11 cellular contexts compared by ENCODE assay signal in the genomic region with DNA sequence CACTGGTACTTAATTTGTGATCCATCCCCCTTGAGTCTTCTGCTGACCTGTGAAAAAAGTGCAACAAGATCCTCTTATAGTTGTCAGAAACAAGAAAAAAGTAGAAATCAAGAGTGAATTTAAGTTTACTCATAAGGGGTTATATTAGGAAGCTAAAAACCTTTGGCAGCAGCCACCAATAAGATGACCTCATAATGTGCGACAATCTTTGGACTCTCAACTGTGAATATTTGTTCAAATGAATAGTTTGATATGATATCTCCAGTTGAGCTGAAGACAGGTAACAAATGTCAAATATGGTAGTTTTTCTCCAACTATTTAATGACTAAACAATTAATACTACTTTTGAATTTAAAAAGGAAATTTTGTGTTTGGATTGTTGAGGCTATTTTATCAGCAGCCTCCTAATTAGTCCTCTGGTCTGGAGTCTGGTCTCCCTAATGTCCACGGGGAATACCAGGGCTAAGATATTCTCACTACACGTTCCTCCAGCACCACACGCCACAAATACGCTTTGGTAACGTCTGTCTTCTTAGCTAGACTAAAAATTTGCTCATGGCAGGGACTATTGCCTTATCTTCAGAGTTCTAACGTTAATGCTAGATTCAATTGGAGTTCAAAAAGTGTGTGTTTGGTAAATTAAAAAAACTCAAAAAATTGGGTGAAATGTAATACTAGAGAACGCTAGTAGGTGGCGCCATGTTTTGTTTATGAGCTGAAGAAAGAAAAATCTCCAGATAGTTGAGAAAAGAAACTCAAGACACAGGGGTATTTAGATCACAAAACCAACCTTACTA. TPM values are rescaled to one million over a fixed set of nuclear protein-coding genes. Genes with fewer than 3 reads are reported as not detected.
DNase-seq lines count a peak whose midpoint lies in the region; ATAC-seq and TF ChIP-seq lines count a peak whose summit lies in the region.
"Had no signal": no experiment of that assay in that cellular context is flagged by ENCODE, and none has a peak within 500 bp of the region (broad histone marks: within the 10 kb centered on the region; RNA-seq: fewer than 3 reads in every experiment).

No MANE protein-coding gene starts in this region.

- POLR2A ChIA-PET in CD8-positive, alpha-beta memory T cell (lab: Charles Lee): no interaction called here

- TF ChIP-seq EP300 in stomach (IDR thresholded peaks at IDR 0.05): no peak

- peaks cover 0 to 9% (median 3%) of the 10 kb centered on the region in 4 donors for H3K4me1 ChIP-seq in stomach
- no peaks in the 10 kb centered on the region for H3K4me1 ChIP-seq in CD8-positive, alpha-beta memory T cell (ENCODE audit: insufficient read depth, low read length)
- H3K4me1 ChIP-seq: prostate gland had no signal

- peak overlapping the region in 1 of 8 donors; percentile 69 for H3K27ac Mint-ChIP-seq in CD8-positive, alpha-beta memory T cell
- H3K27ac Mint-ChIP-seq: effector memory CD8-positive, alpha-beta T cell had no signal

- no peaks in the 10 kb centered on the region for H3K9me3 ChIP-seq in stomach
- H3K9me3 ChIP-seq in CD8-positive, alpha-beta memory T cell (ENCODE audit: low read length): no peaks in the 10 kb centered on the region
- H3K9me3 ChIP-seq: prostate gland had no signal

- intact Hi-C loops in stomach (cut with DNase I; ENCODE audit: low total_unique reads): no loop called here

- ATAC-seq in HG02571 (IDR thresholded peaks at IDR 0.05; ENCODE audit: unreplicated experiment): no peak
- ATAC-seq: effector memory CD8-positive, alpha-beta T cell had no signal

- WGBS in stomach, 5 donors: 12 to 19% (median 19%) methylated on average over 9 of the region's 9 CpGs

- no peak overlapping the region for H3K4me3 Mint-ChIP-seq in CD8-positive, alpha-beta memory T cell
- H3K4me3 Mint-ChIP-seq: effector memory CD8-positive, alpha-beta T cell had no signal

- H3K36me3 Mint-ChIP-seq in CD8-positive, alpha-beta memory T cell: no peaks in the 10 kb centered on the region

- peak; percentile 7 for DNase-seq in SIG-M5 treated with dmso at 0.1 percent for 504 hours (lab: John Stamatoyannopoulos, UW; ENCODE audit: unreplicated experiment)
- DNase-seq in SIG-M5 (lab: John Stamatoyannopoulos, UW): no peak
- peak; percentile 6 for DNase-seq in NOMO-1 treated with dmso at 0.1 percent for 144 hours (lab: John Stamatoyannopoulos, UW; ENCODE audit: unreplicated experiment)
- no peak for DNase-seq in epithelial cell of proximal tubule (ENCODE audit: low read depth)
- DNase-seq in stomach: no peak
- DNase-seq in CD8-positive, alpha-beta memory T cell: no peak
- DNase-seq in C1 segment of cervical spinal cord (lab: John Stamatoyannopoulos, UW): no peak
- DNase-seq: effector memory CD8-positive, alpha-beta T cell had no signal

- no peaks in the 10 kb centered on the region for H3K4me1 Mint-ChIP-seq in CD8-positive, alpha-beta memory T cell

- no peaks in the 10 kb centered on the region for H3K9me3 Mint-ChIP-seq in CD8-positive, alpha-beta memory T cell
- H3K9me3 Mint-ChIP-seq: effector memory CD8-positive, alpha-beta T cell had no signal

- no peaks in the 10 kb centered on the region for H3K36me3 ChIP-seq in stomach
- H3K36me3 ChIP-seq in CD8-positive, alpha-beta memory T cell (ENCODE audit: insufficient read depth, low read length): no peaks in the 10 kb centered on the region
- H3K36me3 ChIP-seq: prostate gland had no signal

- peak; percentile 64 for TF ChIP-seq CTCF in epithelial cell of proximal tubule (conservative IDR thresholded peaks at IDR 0.05; ENCODE audit: low read depth, low read length)
- peak in 5 of 7 experiments; percentile 7 to 53 (median 38) for TF ChIP-seq CTCF in stomach (IDR thresholded peaks at IDR 0.05)

- peaks cover 15 to 37% of the 10 kb centered on the region in 2 donors for H3K27me3 Mint-ChIP-seq in CD8-positive, alpha-beta memory T cell

- H3K27ac ChIP-seq in stomach: no peak overlapping the region
- no peak overlapping the region for H3K27ac ChIP-seq in CD8-positive, alpha-beta memory T cell (ENCODE audit: low read depth, low read length)
- H3K27ac ChIP-seq: prostate gland had no signal

- CTCF ChIA-PET in CD8-positive, alpha-beta memory T cell (lab: Charles Lee): interaction anchor here (1.1 kb wide), 1 partner anchor 11 kb away, joined by 5 read pairs; no protein-coding TSS in a partner anchor

- H3K4me3 ChIP-seq in epithelial cell of proximal tubule (ENCODE audit: low read depth, low read length) (no peak overlapping the region), stomach (no peak overlapping the region)
- no peak overlapping the region for H3K4me3 ChIP-seq in CD8-positive, alpha-beta memory T cell (ENCODE audit: low read length)
- H3K4me3 ChIP-seq: prostate gland had no signal

- no peak for TF ChIP-seq POLR2A in stomach (IDR thresholded peaks at IDR 0.05)

- peaks cover 0 to 17% (median under 1%) of the 10 kb centered on the region in 3 donors for H3K27me3 ChIP-seq in stomach
- H3K27me3 ChIP-seq in CD8-positive, alpha-beta memory T cell (ENCODE audit: insufficient read depth, low read length, poor library complexity, severe bottlenecking): no peaks in the 10 kb centered on the region

RNA-seq across cellular contexts. Expression of gene PDX1, which starts 51.0 kb away (rescaled TPM):
- not detected in 2 replicates for total RNA-seq in epithelial cell of proximal tubule
- under 1 TPM in 2 of 5 donors, not detected in 3; 0.29 to 0.92 TPM for total RNA-seq in stomach
- 1 to 10 TPM in 2 of 3 donors, under 1 TPM in 1; 0.13 to 1.8 (median 1.2) TPM for polyA plus RNA-seq in stomach
- total RNA-seq in CD8-positive, alpha-beta memory T cell: not detected
- polyA plus RNA-seq in CD8-positive, alpha-beta memory T cell: not detected
- total RNA-seq: prostate gland; T-helper 1 cell treated with Interleukin-12 subunit alpha and Interleukin-12 subunit beta and Interleukin-4 antibody, amounts not matched to agents 30 ng/mL and 1 ng/mL, for 36 hours had no signal

Comparison
In these comparisons a context has a peak if more than half of its experiments do, and no peak if none do; other contexts are left out.
1. DNase-seq: peak in SIG-M5 treated with dmso at 0.1 percent for 504 hours (single experiment) and NOMO-1 treated with dmso at 0.1 percent for 144 hours (single experiment); none in SIG-M5 (single experiment), epithelial cell of proximal tubule (single experiment), stomach (single experiment), CD8-positive, alpha-beta memory T cell (0 of 5) and C1 segment of cervical spinal cord (0 of 14).